Comparison of ENCODE assay signal across 27 cellular contexts in genomic region chr3:99641984-99642383, GRCh38. TPM values are rescaled to one million over a fixed set of nuclear protein-coding genes. Genes with fewer than 3 reads are reported as not detected.
A peak's percentile ranks its signal among the peaks of the same experiment; 100 is the strongest.
DNase-seq lines count a peak whose midpoint lies in the region; ATAC-seq and TF ChIP-seq lines count a peak whose summit lies in the region.
"Had no signal": no experiment of that assay in that cellular context is flagged by ENCODE, and none has a peak within 500 bp of the region (broad histone marks: within the 10 kb centered on the region; RNA-seq: fewer than 3 reads in every experiment).

No MANE protein-coding gene starts in this region.

- no peaks in the 10 kb centered on the region for H3K27me3 ChIP-seq in right atrium auricular region
- H3K27me3 ChIP-seq in right cardiac atrium (ENCODE audit: control insufficient read depth, insufficient read depth), result no peaks in the 10 kb centered on the region

- H3K4me1 Mint-ChIP-seq in osteocyte (ENCODE audit: unreplicated experiment), result peaks cover 46% of the 10 kb centered on the region
- peaks cover 17% of the 10 kb centered on the region for H3K4me1 Mint-ChIP-seq in stimulated activated effector memory CD8-positive, alpha-beta T cell treated with anti-CD3 and anti-CD28 coated beads, Interleukin-12 subunit alpha, Interleukin-12 subunit beta, amount 100 ng/mL, for 72 hours

- H3K4me3 ChIP-seq in right atrium auricular region (no peak overlapping the region), right cardiac atrium (ENCODE audit: low read length) (no peak overlapping the region), choroid plexus epithelial cell (ENCODE audit: low read depth, low read length) (peak overlapping the region; percentile 88)
- H3K4me3 ChIP-seq: K562 had no signal

- peaks cover 0 to 19% of the 10 kb centered on the region in 2 donors for H3K4me1 ChIP-seq in right atrium auricular region
- no peaks in the 10 kb centered on the region for H3K4me1 ChIP-seq in right cardiac atrium (ENCODE audit: control insufficient read depth, insufficient read depth, low read length)
- H3K4me1 ChIP-seq: BE2C had no signal

- H3K9me3 Mint-ChIP-seq in osteocyte (ENCODE audit: unreplicated experiment), result no peaks in the 10 kb centered on the region
- no peaks in the 10 kb centered on the region for H3K9me3 Mint-ChIP-seq in stimulated activated effector memory CD8-positive, alpha-beta T cell treated with anti-CD3 and anti-CD28 coated beads, Interleukin-12 subunit alpha, Interleukin-12 subunit beta, amount 100 ng/mL, for 72 hours
- H3K9me3 Mint-ChIP-seq: activated CD4-positive, alpha-beta T cell treated with anti-CD3 and anti-CD28 coated beads, Interleukin-2, amount 10 ng/mL, durations not matched to agents 7 days and 5 days; activated T-helper 1 cell treated with anti-CD3 and anti-CD28 coated beads, Interleukin-12 subunit alpha, Interleukin-12 subunit beta, Interleukin-2, Interleukin-4 antibody, amounts not matched to agents 30 ng/mL and 10 ng/mL and 1 ng/mL, durations not matched to agents 14 hours and 24 hours and 36 hours; central memory CD8-positive, alpha-beta T cell; stimulated activated naive CD8-positive, alpha-beta T cell treated with anti-CD3 and anti-CD28 coated beads, Interleukin-15, Interleukin-2, amounts not matched to agents 100 ng/mL and 50 ng/mL, for 24 hours; T-helper 1 cell treated with Interleukin-12 subunit alpha and Interleukin-12 subunit beta and Interleukin-4 antibody, amounts not matched to agents 30 μg/mL and 1 μg/mL, for 36 hours had no signal

- no peaks in the 10 kb centered on the region for H3K9me3 ChIP-seq in right atrium auricular region
- H3K9me3 ChIP-seq in right cardiac atrium (ENCODE audit: control insufficient read depth, low read length), result no peaks in the 10 kb centered on the region
- H3K9me3 ChIP-seq: BE2C had no signal

- H3K27ac ChIP-seq in right atrium auricular region, result peak overlapping the region; percentile 68 to 83
- H3K27ac ChIP-seq in right cardiac atrium (ENCODE audit: low read length), result no peak overlapping the region
- H3K27ac ChIP-seq: VCaP had no signal

- no peak for DNase-seq in right atrium auricular region (ENCODE audit: low spot score)
- no peak for DNase-seq in right cardiac atrium
- no peak for DNase-seq in choroid plexus epithelial cell (ENCODE audit: low read depth)
- DNase-seq in osteocyte (ENCODE audit: extremely low spot score, unreplicated experiment), result no peak
- no peak for DNase-seq in stimulated activated CD4-positive, alpha-beta T cell treated with anti-CD3 and anti-CD28 coated beads, Interleukin-12 subunit alpha, Interleukin-12 subunit beta, amount 100 ng/mL, for 4 hours
- DNase-seq in stimulated activated effector memory CD8-positive, alpha-beta T cell treated with anti-CD3 and anti-CD28 coated beads, Interleukin-12 subunit alpha, Interleukin-12 subunit beta, amount 100 ng/mL, for 72 hours (ENCODE audit: low spot score in 2 of 2), result no peak
- no peak for DNase-seq in NCI-H2029 (lab: John Stamatoyannopoulos, UW)
- DNase-seq: activated CD4-positive, alpha-beta T cell treated with anti-CD3 and anti-CD28 coated beads, Interleukin-2, amount 10 ng/mL, durations not matched to agents 7 days and 5 days; activated CD8-positive, alpha-beta memory T cell treated with anti-CD3 and anti-CD28 coated beads, Interleukin-2, amount 10 ng/mL, durations not matched to agents 7 days and 5 days; activated naive CD4-positive, alpha-beta T cell treated with anti-CD3 and anti-CD28 coated beads, Interleukin-2, amount 50 U/mL, for 16 hours; BE2C; DMS53; foreskin melanocyte; left colon; midbrain; naive thymus-derived CD8-positive, alpha-beta T cell; NCI-H1694 treated with DMSO at 0.1 percent for 48 hours; NCI-H526; retina; trophoblast cell had no signal

- 40% methylated on average over 1 of the region's 1 CpG for WGBS in right cardiac atrium

- H3K27ac Mint-ChIP-seq in osteocyte (ENCODE audit: unreplicated experiment), result peak overlapping the region; percentile 98
- no peak overlapping the region for H3K27ac Mint-ChIP-seq in stimulated activated effector memory CD8-positive, alpha-beta T cell treated with anti-CD3 and anti-CD28 coated beads, Interleukin-12 subunit alpha, Interleukin-12 subunit beta, amount 100 ng/mL, for 72 hours
- H3K27ac Mint-ChIP-seq: activated CD4-positive, alpha-beta T cell treated with anti-CD3 and anti-CD28 coated beads, Interleukin-2, amount 10 ng/mL, durations not matched to agents 7 days and 5 days; activated CD8-positive, alpha-beta memory T cell treated with anti-CD3 and anti-CD28 coated beads, Interleukin-2, amount 10 ng/mL, durations not matched to agents 7 days and 5 days; activated T-helper 1 cell treated with anti-CD3 and anti-CD28 coated beads, Interleukin-12 subunit alpha, Interleukin-12 subunit beta, Interleukin-2, Interleukin-4 antibody, amounts not matched to agents 30 ng/mL and 10 ng/mL and 1 ng/mL, durations not matched to agents 14 hours and 24 hours and 36 hours; naive thymus-derived CD8-positive, alpha-beta T cell; stimulated activated naive CD8-positive, alpha-beta T cell treated with anti-CD3 and anti-CD28 coated beads, Interleukin-15, Interleukin-2, amounts not matched to agents 100 ng/mL and 50 ng/mL, for 24 hours; T-helper 1 cell treated with Interleukin-12 subunit alpha and Interleukin-12 subunit beta and Interleukin-4 antibody, amounts not matched to agents 30 μg/mL and 1 μg/mL, for 36 hours had no signal

- intact Hi-C loops in right cardiac atrium (cut with DNase I), result loop anchor here in 1 of 4 donors (5.0 kb wide), 1 partner anchor 105 kb away; no protein-coding TSS in a partner anchor

- no peaks in the 10 kb centered on the region for H3K36me3 ChIP-seq in right atrium auricular region
- H3K36me3 ChIP-seq: BE2C had no signal

- TF ChIP-seq CTCF in right atrium auricular region (IDR thresholded peaks at IDR 0.05) (no peak), choroid plexus epithelial cell (conservative IDR thresholded peaks at IDR 0.05; ENCODE audit: low read depth, low read length) (no peak), osteocyte (IDR thresholded peaks at IDR 0.05) (no peak)

- peak overlapping the region; percentile 94 for H3K4me3 Mint-ChIP-seq in osteocyte (ENCODE audit: unreplicated experiment)
- no peak overlapping the region for H3K4me3 Mint-ChIP-seq in stimulated activated effector memory CD8-positive, alpha-beta T cell treated with anti-CD3 and anti-CD28 coated beads, Interleukin-12 subunit alpha, Interleukin-12 subunit beta, amount 100 ng/mL, for 72 hours
- H3K4me3 Mint-ChIP-seq: activated CD4-positive, alpha-beta T cell treated with anti-CD3 and anti-CD28 coated beads, Interleukin-2, amount 10 ng/mL, durations not matched to agents 7 days and 5 days; activated CD8-positive, alpha-beta memory T cell treated with anti-CD3 and anti-CD28 coated beads, Interleukin-2, amount 10 ng/mL, durations not matched to agents 7 days and 5 days; activated T-helper 1 cell treated with anti-CD3 and anti-CD28 coated beads, Interleukin-12 subunit alpha, Interleukin-12 subunit beta, Interleukin-2, Interleukin-4 antibody, amounts not matched to agents 30 ng/mL and 10 ng/mL and 1 ng/mL, durations not matched to agents 14 hours and 24 hours and 36 hours; central memory CD8-positive, alpha-beta T cell; naive thymus-derived CD8-positive, alpha-beta T cell; stimulated activated naive CD8-positive, alpha-beta T cell treated with anti-CD3 and anti-CD28 coated beads, Interleukin-15, Interleukin-2, amounts not matched to agents 100 ng/mL and 50 ng/mL, for 24 hours; T-helper 1 cell treated with Interleukin-12 subunit alpha and Interleukin-12 subunit beta and Interleukin-4 antibody, amounts not matched to agents 30 μg/mL and 1 μg/mL, for 36 hours had no signal

- peaks cover 80% of the 10 kb centered on the region for H3K36me3 Mint-ChIP-seq in osteocyte (ENCODE audit: unreplicated experiment)
- H3K36me3 Mint-ChIP-seq in stimulated activated effector memory CD8-positive, alpha-beta T cell treated with anti-CD3 and anti-CD28 coated beads, Interleukin-12 subunit alpha, Interleukin-12 subunit beta, amount 100 ng/mL, for 72 hours, result no peaks in the 10 kb centered on the region
- H3K36me3 Mint-ChIP-seq: activated CD8-positive, alpha-beta memory T cell treated with anti-CD3 and anti-CD28 coated beads, Interleukin-2, amount 10 ng/mL, durations not matched to agents 7 days and 5 days; naive thymus-derived CD8-positive, alpha-beta T cell had no signal

- no peaks in the 10 kb centered on the region for H3K27me3 Mint-ChIP-seq in osteocyte (ENCODE audit: unreplicated experiment)

- ATAC-seq in right cardiac atrium (no peak), GM19351 (IDR thresholded peaks at IDR 0.05; ENCODE audit: unreplicated experiment) (no peak)
- ATAC-seq in stimulated activated effector memory CD8-positive, alpha-beta T cell treated with anti-CD3 and anti-CD28 coated beads, Interleukin-12 subunit alpha, Interleukin-12 subunit beta, amount 100 ng/mL, for 72 hours, result no peak
- ATAC-seq: activated CD8-positive, alpha-beta memory T cell treated with anti-CD3 and anti-CD28 coated beads, Interleukin-2, amount 10 ng/mL, durations not matched to agents 7 days and 5 days; K562; left colon; naive thymus-derived CD8-positive, alpha-beta T cell had no signal

RNA-seq across cellular contexts. Expression of gene COL8A1, which starts 3.6 kb away (rescaled TPM):
- total RNA-seq in right atrium auricular region (10 to 100 TPM; 43.3 to 53.8 TPM), right cardiac atrium (10 to 100 TPM; 28.9 to 57.5 (median 34.6) TPM), osteocyte (3,389 and 3,403 TPM in 2 replicates)
- 16.5 TPM for polyA plus RNA-seq in right cardiac atrium
- polyA plus RNA-seq: K562; naive thymus-derived CD8-positive, alpha-beta T cell had no signal

Comparison
In these comparisons a context has a peak if more than half of its experiments do, and no peak if none do; other contexts are left out.
1. RNA of gene COL8A1, which starts 3.6 kb away (total RNA-seq): 3,389 to 3,403 TPM in osteocyte; 43.3 to 53.8 TPM in right atrium auricular region and 28.9 to 57.5 TPM in right cardiac atrium; every median in the first group is over 10 times any median in the second.